ENCODE assay signal across 3 cellular contexts in the genomic region with DNA sequence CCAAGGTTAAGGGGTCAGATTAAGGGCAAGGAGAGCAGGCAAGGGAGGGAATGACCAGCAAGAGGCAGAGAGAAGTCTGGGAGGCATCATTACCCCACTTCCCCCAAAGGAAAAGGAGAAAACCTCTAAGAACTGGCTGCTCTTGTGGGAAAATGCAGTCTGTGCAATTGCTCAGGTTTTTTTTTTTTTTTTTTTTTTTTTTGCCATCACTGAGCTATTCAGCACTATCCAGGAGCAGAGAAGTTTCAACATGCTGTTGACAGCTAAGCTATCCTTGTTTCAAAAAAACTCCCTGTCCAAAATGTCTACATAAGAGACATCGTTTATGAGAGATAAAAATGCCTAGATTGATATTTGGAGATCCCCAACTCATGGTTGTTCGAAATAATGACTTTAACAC.
TF ChIP-seq lines count a peak whose summit lies in the region.

No MANE protein-coding gene starts in this region.

TF ChIP-seq in IMR-90, 13 proteins besides CTCF, POLR2A, EP300 and RAD21 (continued from another document):
- TF ChIP-seq MAFK (IDR thresholded peaks at IDR 0.05; ENCODE audit: low read depth, low read length) (no peak), FOS (IDR thresholded peaks at IDR 0.05; ENCODE audit: low read depth, low read length) (no peak), BHLHE40 (IDR thresholded peaks at IDR 0.05; ENCODE audit: low read depth, low read length) (no peak), MAZ (IDR thresholded peaks at IDR 0.05; ENCODE audit: borderline replicate concordance, low read depth, low read length) (no peak), RFX5 (IDR thresholded peaks at IDR 0.05; ENCODE audit: low read depth, low read length) (no peak), CHD1 (IDR thresholded peaks at IDR 0.05; ENCODE audit: low read depth, low read length) (no peak), MXI1 (IDR thresholded peaks at IDR 0.05; ENCODE audit: borderline replicate concordance, low read depth, low read length) (no peak)
- TF ChIP-seq, protein P1, sequence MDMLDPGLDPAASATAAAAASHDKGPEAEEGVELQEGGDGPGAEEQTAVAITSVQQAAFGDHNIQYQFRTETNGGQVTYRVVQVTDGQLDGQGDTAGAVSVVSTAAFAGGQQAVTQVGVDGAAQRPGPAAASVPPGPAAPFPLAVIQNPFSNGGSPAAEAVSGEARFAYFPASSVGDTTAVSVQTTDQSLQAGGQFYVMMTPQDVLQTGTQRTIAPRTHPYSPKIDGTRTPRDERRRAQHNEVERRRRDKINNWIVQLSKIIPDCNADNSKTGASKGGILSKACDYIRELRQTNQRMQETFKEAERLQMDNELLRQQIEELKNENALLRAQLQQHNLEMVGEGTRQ (IDR thresholded peaks at IDR 0.05; ENCODE audit: low read depth, low read length), result no peak
- TF ChIP-seq, protein P2, sequence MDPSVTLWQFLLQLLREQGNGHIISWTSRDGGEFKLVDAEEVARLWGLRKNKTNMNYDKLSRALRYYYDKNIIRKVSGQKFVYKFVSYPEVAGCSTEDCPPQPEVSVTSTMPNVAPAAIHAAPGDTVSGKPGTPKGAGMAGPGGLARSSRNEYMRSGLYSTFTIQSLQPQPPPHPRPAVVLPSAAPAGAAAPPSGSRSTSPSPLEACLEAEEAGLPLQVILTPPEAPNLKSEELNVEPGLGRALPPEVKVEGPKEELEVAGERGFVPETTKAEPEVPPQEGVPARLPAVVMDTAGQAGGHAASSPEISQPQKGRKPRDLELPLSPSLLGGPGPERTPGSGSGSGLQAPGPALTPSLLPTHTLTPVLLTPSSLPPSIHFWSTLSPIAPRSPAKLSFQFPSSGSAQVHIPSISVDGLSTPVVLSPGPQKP (IDR thresholded peaks at IDR 0.05; ENCODE audit: borderline replicate concordance, low read depth, low read length), result no peak

TF ChIP-seq in WTC11, 78 proteins besides CTCF, POLR2A, EP300 and RAD21 (continued from another document):
- TF ChIP-seq OVOL2 (CRISPR knock-in tag; IDR thresholded peaks at IDR 0.05; ENCODE audit: borderline replicate concordance) (no peak), ZNF219 (CRISPR knock-in tag; IDR thresholded peaks at IDR 0.05; ENCODE audit: borderline replicate concordance) (no peak), USF1 (CRISPR knock-in tag; IDR thresholded peaks at IDR 0.05) (no peak), TCF7 (CRISPR knock-in tag; IDR thresholded peaks at IDR 0.05; ENCODE audit: low read depth) (no peak), ESRRA (CRISPR knock-in tag; IDR thresholded peaks at IDR 0.05; ENCODE audit: borderline replicate concordance) (no peak), CDX4 (CRISPR knock-in tag; IDR thresholded peaks at IDR 0.05; ENCODE audit: borderline replicate concordance) (no peak), ZNF423 (CRISPR knock-in tag; IDR thresholded peaks at IDR 0.05) (no peak), ZNF425 (CRISPR knock-in tag; conservative IDR thresholded peaks at IDR 0.05) (no peak), JAZF1 (CRISPR knock-in tag; IDR thresholded peaks at IDR 0.05) (no peak), ZMAT4 (CRISPR knock-in tag; IDR thresholded peaks at IDR 0.05) (no peak), HMGA2 (CRISPR knock-in tag; IDR thresholded peaks at IDR 0.05) (no peak)
- TF ChIP-seq, protein P3, sequence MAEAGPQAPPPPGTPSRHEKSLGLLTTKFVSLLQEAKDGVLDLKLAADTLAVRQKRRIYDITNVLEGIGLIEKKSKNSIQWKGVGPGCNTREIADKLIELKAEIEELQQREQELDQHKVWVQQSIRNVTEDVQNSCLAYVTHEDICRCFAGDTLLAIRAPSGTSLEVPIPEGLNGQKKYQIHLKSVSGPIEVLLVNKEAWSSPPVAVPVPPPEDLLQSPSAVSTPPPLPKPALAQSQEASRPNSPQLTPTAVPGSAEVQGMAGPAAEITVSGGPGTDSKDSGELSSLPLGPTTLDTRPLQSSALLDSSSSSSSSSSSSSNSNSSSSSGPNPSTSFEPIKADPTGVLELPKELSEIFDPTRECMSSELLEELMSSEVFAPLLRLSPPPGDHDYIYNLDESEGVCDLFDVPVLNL (CRISPR knock-in tag; IDR thresholded peaks at IDR 0.05; ENCODE audit: borderline replicate concordance, low read depth), result no peak
TF ChIP-seq in WTC11: peak in this region for 0.

TF ChIP-seq in neural cell, 6 proteins besides CTCF, POLR2A, EP300 and RAD21 (continued from another document):
- TF ChIP-seq, protein P4, sequence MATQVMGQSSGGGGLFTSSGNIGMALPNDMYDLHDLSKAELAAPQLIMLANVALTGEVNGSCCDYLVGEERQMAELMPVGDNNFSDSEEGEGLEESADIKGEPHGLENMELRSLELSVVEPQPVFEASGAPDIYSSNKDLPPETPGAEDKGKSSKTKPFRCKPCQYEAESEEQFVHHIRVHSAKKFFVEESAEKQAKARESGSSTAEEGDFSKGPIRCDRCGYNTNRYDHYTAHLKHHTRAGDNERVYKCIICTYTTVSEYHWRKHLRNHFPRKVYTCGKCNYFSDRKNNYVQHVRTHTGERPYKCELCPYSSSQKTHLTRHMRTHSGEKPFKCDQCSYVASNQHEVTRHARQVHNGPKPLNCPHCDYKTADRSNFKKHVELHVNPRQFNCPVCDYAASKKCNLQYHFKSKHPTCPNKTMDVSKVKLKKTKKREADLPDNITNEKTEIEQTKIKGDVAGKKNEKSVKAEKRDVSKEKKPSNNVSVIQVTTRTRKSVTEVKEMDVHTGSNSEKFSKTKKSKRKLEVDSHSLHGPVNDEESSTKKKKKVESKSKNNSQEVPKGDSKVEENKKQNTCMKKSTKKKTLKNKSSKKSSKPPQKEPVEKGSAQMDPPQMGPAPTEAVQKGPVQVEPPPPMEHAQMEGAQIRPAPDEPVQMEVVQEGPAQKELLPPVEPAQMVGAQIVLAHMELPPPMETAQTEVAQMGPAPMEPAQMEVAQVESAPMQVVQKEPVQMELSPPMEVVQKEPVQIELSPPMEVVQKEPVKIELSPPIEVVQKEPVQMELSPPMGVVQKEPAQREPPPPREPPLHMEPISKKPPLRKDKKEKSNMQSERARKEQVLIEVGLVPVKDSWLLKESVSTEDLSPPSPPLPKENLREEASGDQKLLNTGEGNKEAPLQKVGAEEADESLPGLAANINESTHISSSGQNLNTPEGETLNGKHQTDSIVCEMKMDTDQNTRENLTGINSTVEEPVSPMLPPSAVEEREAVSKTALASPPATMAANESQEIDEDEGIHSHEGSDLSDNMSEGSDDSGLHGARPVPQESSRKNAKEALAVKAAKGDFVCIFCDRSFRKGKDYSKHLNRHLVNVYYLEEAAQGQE (IDR thresholded peaks at IDR 0.05; ENCODE audit: borderline replicate concordance), result no peak
- TF ChIP-seq SMC3 (conservative IDR thresholded peaks at IDR 0.05; ENCODE audit: poor library complexity), result no peak
- TF ChIP-seq MXI1 (conservative IDR thresholded peaks at IDR 0.05; ENCODE audit: poor library complexity, severe bottlenecking), result no peak
- TF ChIP-seq EZH2 (IDR thresholded peaks at IDR 0.05; ENCODE audit: borderline replicate concordance, insufficient read depth, low read length, poor library complexity, severe bottlenecking), result no peak
